ENCODE assay signal across 8 cellular contexts in genomic region chr2:74379851-74380789, GRCh38. TPM values are rescaled to one million over a fixed set of nuclear protein-coding genes. Genes with fewer than 3 reads are reported as not detected.
A peak's percentile ranks its signal among the peaks of the same experiment; 100 is the strongest.
DNase-seq lines count a peak whose midpoint lies in the region; ATAC-seq and TF ChIP-seq lines count a peak whose summit lies in the region.

Gene DCTN1, minus strand, starts transcription at chr2:74380311. Its CDS starts 274 bp downstream, at chr2:74380037.

- no peak within 1 kb of the TSS for H2BK120ac ChIP-seq in mesendoderm (ENCODE audit: low read depth, low read length)

- peaks cover 3% of the 10 kb centered on the region for H3K36me3 Mint-ChIP-seq in activated CD8-positive, alpha-beta T cell treated with anti-CD3 and anti-CD28 coated beads for 36 hours (ENCODE audit: low read depth)

- TF ChIP-seq CTCF in activated CD8-positive, alpha-beta T cell treated with anti-CD3 and anti-CD28 coated beads for 36 hours (IDR thresholded peaks at IDR 0.05) = no peak
- no peak for TF ChIP-seq CTCF in epithelial cell of proximal tubule (conservative IDR thresholded peaks at IDR 0.05; ENCODE audit: low read depth, low read length)

- POLR2A ChIA-PET in activated CD8-positive, alpha-beta T cell treated with anti-CD3 and anti-CD28 coated beads for 36 hours (lab: Charles Lee) = no interaction called here

- no peak within 1 kb of the TSS for H2AK5ac ChIP-seq in mesendoderm (ENCODE audit: low read length)

- H3K79me2 ChIP-seq in mesendoderm (ENCODE audit: control insufficient read depth, insufficient read depth, low read length) = peaks cover 30% of the 10 kb centered on the region

- intact Hi-C loops in activated CD8-positive, alpha-beta T cell treated with anti-CD3 and anti-CD28 coated beads for 36 hours (cut with micrococcal nuclease) = no loop called here

- H4K5ac ChIP-seq in mesendoderm (ENCODE audit: low read length) = no peak within 1 kb of the TSS

- peak within 1 kb of the TSS; percentile 78 for H3K56ac ChIP-seq in mesendoderm (ENCODE audit: low read length)

- no peak within 1 kb of the TSS for H2BK5ac ChIP-seq in mesendoderm (ENCODE audit: low read length)

- peak; percentile 73 for ATAC-seq in HG02852 (IDR thresholded peaks at IDR 0.05; ENCODE audit: unreplicated experiment)
- ATAC-seq in activated CD8-positive, alpha-beta T cell treated with anti-CD3 and anti-CD28 coated beads for 36 hours = peak; percentile 80

- no CpG with 5 or more reads among the region's 14 CpGs for WGBS in mesendoderm (ENCODE audit: extremely low coverage, insufficient coverage, low lambda C conversion rate)

- peak within 1 kb of the TSS; percentile 7 for H3K27ac ChIP-seq in mesendoderm (ENCODE audit: low read depth, low read length)
- no peak within 1 kb of the TSS for H3K27ac ChIP-seq in subcutaneous abdominal adipose tissue (ENCODE audit: low read depth, low read length)

- no peaks in the 10 kb centered on the region for H3K27me3 Mint-ChIP-seq in activated CD8-positive, alpha-beta T cell treated with anti-CD3 and anti-CD28 coated beads for 36 hours

- no peak within 1 kb of the TSS for H3K4me3 Mint-ChIP-seq in activated CD8-positive, alpha-beta T cell treated with anti-CD3 and anti-CD28 coated beads for 36 hours

- CTCF ChIA-PET in activated CD8-positive, alpha-beta T cell treated with anti-CD3 and anti-CD28 coated beads for 36 hours (lab: Charles Lee) = interaction anchor here (0.8 to 2.6 kb wide), 3 partner anchors 11 to 73 kb away, joined by 3 to 10 read pairs (median 5); no protein-coding TSS in a partner anchor

- H3K4me1 ChIP-seq in mesendoderm (ENCODE audit: control insufficient read depth, low read depth, low read length) = peaks cover 12% of the 10 kb centered on the region
- H3K4me1 ChIP-seq in subcutaneous abdominal adipose tissue (ENCODE audit: control insufficient read depth in 5 of 5, insufficient read depth in 5 of 5, low read length in 5 of 5) = peaks cover 1 to 29% (median 15%) of the 10 kb centered on the region in 5 donors

- H3K9ac ChIP-seq in mesendoderm (ENCODE audit: low read length) (peak within 1 kb of the TSS; percentile 54), subcutaneous abdominal adipose tissue (ENCODE audit: low read length in 5 of 5) (peak within 1 kb of the TSS; percentile 41 to 82 (median 56))

- H3K9me3 Mint-ChIP-seq in activated CD8-positive, alpha-beta T cell treated with anti-CD3 and anti-CD28 coated beads for 36 hours = no peaks in the 10 kb centered on the region

- peaks cover 29% of the 10 kb centered on the region for H3K4me1 Mint-ChIP-seq in activated CD8-positive, alpha-beta T cell treated with anti-CD3 and anti-CD28 coated beads for 36 hours (ENCODE audit: low read depth)

- peaks cover 26% of the 10 kb centered on the region for H3K79me1 ChIP-seq in mesendoderm (ENCODE audit: low read length)

- peak within 1 kb of the TSS; percentile 10 for H3K23ac ChIP-seq in mesendoderm (ENCODE audit: low read length)

- H3K36me3 ChIP-seq in mesendoderm (ENCODE audit: control insufficient read depth, insufficient read depth, low read length) = peaks cover 2% of the 10 kb centered on the region
- H3K36me3 ChIP-seq in subcutaneous abdominal adipose tissue (ENCODE audit: control insufficient read depth in 5 of 5, insufficient read depth in 5 of 5, low read length in 5 of 5) = peaks cover 6 to 32% (median 26%) of the 10 kb centered on the region in 5 donors

- no peak within 1 kb of the TSS for H2BK15ac ChIP-seq in mesendoderm (replicated peaks; ENCODE audit: low read depth)

- no peak within 1 kb of the TSS for H3K18ac ChIP-seq in mesendoderm (ENCODE audit: low read length)

- no peaks in the 10 kb centered on the region for H3K27me3 ChIP-seq in mesendoderm (ENCODE audit: insufficient read depth, low read length, poor library complexity)
- H3K27me3 ChIP-seq in subcutaneous abdominal adipose tissue (ENCODE audit: control insufficient read depth in 5 of 5, insufficient read depth in 4 of 5, low read length in 5 of 5) = no peaks in the 10 kb centered on the region

- H3K4me3 ChIP-seq in epithelial cell of proximal tubule (ENCODE audit: low read depth, low read length) (peak within 1 kb of the TSS; percentile 47), mesendoderm (ENCODE audit: low read length) (no peak within 1 kb of the TSS), subcutaneous abdominal adipose tissue (ENCODE audit: low read depth in 1 of 5, low read length in 5 of 5) (peak within 1 kb of the TSS; percentile 41 to 62 (median 48))

- DNase-seq in D341Med (ENCODE audit: low spot score) (peak; percentile 73), epithelial cell of proximal tubule (ENCODE audit: low read depth) (no peak), mesendoderm (peak; percentile 84), NOMO-1 (lab: John Stamatoyannopoulos, UW; ENCODE audit: unreplicated experiment in 2 of 2) (no peak), NK-92 (lab: John Stamatoyannopoulos, UW; ENCODE audit: unreplicated experiment) (no peak)
- peak; percentile 46 for DNase-seq in activated CD8-positive, alpha-beta T cell treated with anti-CD3 and anti-CD28 coated beads for 36 hours

- peak within 1 kb of the TSS; percentile 53 for H3K4me2 ChIP-seq in mesendoderm (ENCODE audit: low read length)

- H3K9me3 ChIP-seq in subcutaneous abdominal adipose tissue (ENCODE audit: control insufficient read depth in 5 of 5, low read length in 5 of 5) = no peaks in the 10 kb centered on the region

- H3K27ac Mint-ChIP-seq in activated CD8-positive, alpha-beta T cell treated with anti-CD3 and anti-CD28 coated beads for 36 hours = peak within 1 kb of the TSS; percentile 40

- peak within 1 kb of the TSS; percentile 17 for H3K4ac ChIP-seq in mesendoderm (ENCODE audit: low read depth, low read length)

- no peak within 1 kb of the TSS for H4K8ac ChIP-seq in mesendoderm (ENCODE audit: low read depth, low read length)

RNA-seq across cellular contexts. Expression of gene DCTN1, which starts in this region (rescaled TPM):
- 10 to 100 TPM; 67.3 to 81.4 TPM for total RNA-seq in activated CD8-positive, alpha-beta T cell treated with anti-CD3 and anti-CD28 coated beads for 36 hours
- 93.1 and 96.3 TPM in 2 replicates for total RNA-seq in epithelial cell of proximal tubule
- polyA plus RNA-seq in mesendoderm (2013, experiment 1 of 2) = 210 TPM
- 193 TPM for polyA plus RNA-seq in mesendoderm (2013, experiment 2 of 2)

Comparison
In these comparisons a context has a peak if more than half of its experiments do, and no peak if none do; other contexts are left out.
1. DNase-seq: peak in D341Med (single experiment), activated CD8-positive, alpha-beta T cell treated with anti-CD3 and anti-CD28 coated beads for 36 hours (single experiment) and mesendoderm (single experiment); none in epithelial cell of proximal tubule (single experiment), NOMO-1 (0 of 2) and NK-92 (single experiment).